ENCODE assay signal across 26 cellular contexts in genomic region chr5:6707852-6708251, GRCh38.
"Had no signal": no experiment of that assay in that cellular context is flagged by ENCODE, and none has a peak within 500 bp of the region (broad histone marks: within the 10 kb centered on the region; RNA-seq: fewer than 3 reads in every experiment).

No MANE protein-coding gene starts in this region.

- ATAC-seq: activated CD8-positive, alpha-beta memory T cell treated with anti-CD3 and anti-CD28 coated beads, Interleukin-2, amount 10 ng/mL, durations not matched to agents 7 days and 5 days; activated naive CD4-positive, alpha-beta T cell treated with anti-CD3 and anti-CD28 coated beads, Interleukin-2, amount 50 U/mL, for 72 hours; PC-3; SK-N-SH treated with all-trans-retinoic acid at 6 μM for 48 hours; WTC11 had no signal

- H3K9me3 ChIP-seq: SJSA1 had no signal

- DNase-seq: activated CD4-positive, alpha-beta T cell treated with anti-CD3 and anti-CD28 coated beads for 48 hours; activated CD4-positive, alpha-beta T cell treated with anti-CD3 and anti-CD28 coated beads, Interleukin-2, amount 50 U/mL, for 4 hours; activated CD4-positive, CD25-positive, alpha-beta regulatory T cell treated with anti-CD3 and anti-CD28 coated beads, Interleukin-2, amount 50 U/mL, for 72 hours; activated CD8-positive, alpha-beta memory T cell treated with anti-CD3 and anti-CD28 coated beads, Interleukin-2, amount 10 ng/mL, durations not matched to agents 7 days and 5 days; activated effector memory CD4-positive, alpha-beta T cell treated with Interleukin-2 at 50 U/mL for 16 hours; activated naive CD4-positive, alpha-beta T cell treated with Interleukin-2 at 50 U/mL for 16 hours; activated T-cell treated with anti-CD3 and anti-CD28 coated beads, Interleukin-2, amount 50 U/mL, for 24 hours; amygdala; KG1; MM.1S; NCI-H1092; NCI-H1417 treated with DMSO at 0.1 percent for 48 hours; NCI-H1694; NCI-H2029; NCI-H345; NCI-H510A; NCI-H526 treated with DMSO at 0.1 percent for 48 hours; NCI-H82; NK-92 treated with Interleukin-12 subunit alpha and Interleukin-12 subunit beta, amount 100 ng/mL, for 24 hours; PC-3; SHP77; SW 1271 had no signal

- H3K27me3 ChIP-seq: SJSA1 had no signal

- H3K36me3 ChIP-seq: SJSA1 had no signal

- H3K4me3 ChIP-seq: SJSA1 had no signal

- H3K27ac ChIP-seq: SJSA1 had no signal
